ENCODE assay signal across 10 cellular contexts in the genomic region with DNA sequence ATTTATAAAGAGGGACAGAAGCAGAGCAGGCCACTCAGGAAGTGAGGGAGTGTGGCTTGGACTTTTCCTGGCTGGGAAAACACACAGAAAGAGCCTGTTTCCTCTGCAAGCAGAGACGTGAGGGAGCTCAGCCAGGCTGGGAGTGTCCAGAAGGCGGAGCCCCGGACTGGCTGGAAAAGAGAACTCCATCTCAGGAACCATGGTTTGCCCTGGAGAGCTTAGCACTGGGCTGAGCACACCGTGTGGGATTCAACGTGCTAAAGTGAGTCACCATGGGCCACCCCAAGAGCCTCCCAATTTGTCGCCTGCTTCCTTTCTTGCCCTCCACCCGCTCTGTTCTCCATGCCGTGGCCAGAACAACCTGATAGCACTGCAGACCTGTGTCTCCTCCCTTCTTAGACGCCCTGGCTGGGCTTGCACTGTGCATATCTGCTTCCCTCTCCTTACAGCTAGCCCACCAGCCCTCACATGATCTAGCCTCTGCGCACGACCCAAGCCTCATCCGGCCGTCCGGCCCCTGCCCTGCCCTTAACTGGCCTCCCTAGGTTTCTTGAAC. TPM values are rescaled to one million over a fixed set of nuclear protein-coding genes. Genes with fewer than 3 reads are reported as not detected.
DNase-seq lines count a peak whose midpoint lies in the region; ATAC-seq and TF ChIP-seq lines count a peak whose summit lies in the region.
"Had no signal": no experiment of that assay in that cellular context is flagged by ENCODE, and none has a peak within 500 bp of the region (broad histone marks: within the 10 kb centered on the region; RNA-seq: fewer than 3 reads in every experiment).

No MANE protein-coding gene starts in this region.

- DNase-seq in NCI-H748 (lab: John Stamatoyannopoulos, UW; ENCODE audit: unreplicated experiment), result peak; percentile 22
- no peak for DNase-seq in NCI-H748 treated with DMSO at 0.1 percent for 48 hours (lab: John Stamatoyannopoulos, UW)
- no peak for DNase-seq in esophagus muscularis mucosa (ENCODE audit: extremely low spot score)
- DNase-seq in myocyte (ENCODE audit: low read depth), result peak; percentile 27
- DNase-seq in uterus, result peak; percentile 54 to 61
- no peak for DNase-seq in NCI-H524 treated with DMSO at 0.1 percent for 48 hours (lab: John Stamatoyannopoulos, UW)
- no peak for DNase-seq in putamen (ENCODE audit: low spot score)
- DNase-seq: NCI-H1417 treated with DMSO at 0.1 percent for 48 hours, T1000 had no signal

- H3K4me1 ChIP-seq in esophagus muscularis mucosa, result peaks cover 23 to 86% (median 66%) of the 10 kb centered on the region in 4 donors
- H3K4me1 ChIP-seq in uterus, result no peaks in the 10 kb centered on the region

- H3K27ac ChIP-seq in esophagus muscularis mucosa (replicated peaks in 1 of 4) (peak overlapping the region; percentile 14 to 72 (median 58)), uterus (peak overlapping the region; percentile 52 to 67)

- no peak for TF ChIP-seq CTCF in esophagus muscularis mucosa (IDR thresholded peaks at IDR 0.05)
- no peak for TF ChIP-seq CTCF in uterus (IDR thresholded peaks at IDR 0.05)

- no peaks in the 10 kb centered on the region for H3K9me3 ChIP-seq in esophagus muscularis mucosa
- no peaks in the 10 kb centered on the region for H3K9me3 ChIP-seq in uterus

- H3K27me3 ChIP-seq in esophagus muscularis mucosa (no peaks in the 10 kb centered on the region), uterus (no peaks in the 10 kb centered on the region)

- intact Hi-C loops in esophagus muscularis mucosa (cut with DNase I), result loop anchor here (5.0 kb wide), 1 partner anchor 42 kb away; no protein-coding TSS in a partner anchor
- intact Hi-C loops in uterus (cut with DNase I; ENCODE audit: low total_unique reads), result no loop called here

- no peaks in the 10 kb centered on the region for H3K36me3 ChIP-seq in esophagus muscularis mucosa
- H3K36me3 ChIP-seq in uterus, result no peaks in the 10 kb centered on the region

- TF ChIP-seq POLR2A in esophagus muscularis mucosa (IDR thresholded peaks at IDR 0.05; ENCODE audit: low read depth) (no peak), uterus (IDR thresholded peaks at IDR 0.05) (no peak)

- WGBS in esophagus muscularis mucosa, result 52% methylated on average over 14 of the region's 14 CpGs

- TF ChIP-seq EP300 in esophagus muscularis mucosa (IDR thresholded peaks at IDR 0.05), result no peak

- ATAC-seq in GM21529 (IDR thresholded peaks at IDR 0.05; ENCODE audit: unreplicated experiment), result no peak

- no peak overlapping the region for H3K4me3 ChIP-seq in esophagus muscularis mucosa
- H3K4me3 ChIP-seq in uterus, result no peak overlapping the region

RNA-seq across cellular contexts. Expression of gene GALNT18, which starts 51.8 kb away (rescaled TPM):
- total RNA-seq in esophagus muscularis mucosa (10 to 100 TPM; 29.1 to 67.0 (median 49.3) TPM), myocyte (3.3 and 5.3 TPM in 2 replicates), uterus (10 to 100 TPM; 21.4 to 35.1 (median 27.3) TPM)
- 10.8 TPM for polyA plus RNA-seq in myocyte (2012)

Comparison
In these comparisons a context has a peak if more than half of its experiments do, and no peak if none do; other contexts are left out.
1. DNase-seq: peak in NCI-H748 (single experiment), myocyte (single experiment) and uterus (2 of 2); none in NCI-H748 treated with DMSO at 0.1 percent for 48 hours (single experiment), esophagus muscularis mucosa (single experiment), NCI-H524 treated with DMSO at 0.1 percent for 48 hours (single experiment) and putamen (single experiment).